Comparison of ENCODE assay signal across 1 cellular context in the genomic region with DNA sequence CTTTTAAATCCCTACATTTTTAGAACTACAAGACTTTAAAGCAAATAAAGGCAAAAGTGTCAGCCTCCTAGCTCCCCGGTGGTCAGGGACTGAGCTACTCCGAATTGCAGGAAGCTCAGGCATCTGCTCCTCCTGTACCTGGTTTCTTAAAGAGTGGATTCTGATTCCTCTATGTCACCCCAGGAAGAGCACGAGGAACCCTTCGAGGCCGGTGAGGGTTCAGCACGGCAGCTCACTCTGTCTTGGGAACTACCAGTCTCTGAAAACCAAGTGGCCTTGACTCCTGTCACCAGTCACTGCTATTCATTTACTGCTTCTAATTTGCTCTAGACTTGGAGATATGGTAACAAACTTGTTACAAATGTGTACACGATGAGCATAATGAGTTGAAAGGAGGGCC.
TF ChIP-seq lines count a peak whose summit lies in the region.

No MANE protein-coding gene starts in this region.

TF ChIP-seq in IMR-90, 13 proteins besides CTCF, POLR2A, EP300 and RAD21 (continued from another document):
- TF ChIP-seq NFE2L2 (IDR thresholded peaks at IDR 0.05; ENCODE audit: low read depth, low read length) (no peak), SMC3 (IDR thresholded peaks at IDR 0.05; ENCODE audit: low read depth, low read length) (no peak), BHLHE40 (IDR thresholded peaks at IDR 0.05; ENCODE audit: low read depth, low read length) (no peak), MAZ (IDR thresholded peaks at IDR 0.05; ENCODE audit: borderline replicate concordance, low read depth, low read length) (no peak), CHD1 (IDR thresholded peaks at IDR 0.05; ENCODE audit: low read depth, low read length) (no peak), MAFK (IDR thresholded peaks at IDR 0.05; ENCODE audit: low read depth, low read length) (no peak), CEBPB (IDR thresholded peaks at IDR 0.05; ENCODE audit: low read depth, low read length) (no peak)
- TF ChIP-seq, protein P1, sequence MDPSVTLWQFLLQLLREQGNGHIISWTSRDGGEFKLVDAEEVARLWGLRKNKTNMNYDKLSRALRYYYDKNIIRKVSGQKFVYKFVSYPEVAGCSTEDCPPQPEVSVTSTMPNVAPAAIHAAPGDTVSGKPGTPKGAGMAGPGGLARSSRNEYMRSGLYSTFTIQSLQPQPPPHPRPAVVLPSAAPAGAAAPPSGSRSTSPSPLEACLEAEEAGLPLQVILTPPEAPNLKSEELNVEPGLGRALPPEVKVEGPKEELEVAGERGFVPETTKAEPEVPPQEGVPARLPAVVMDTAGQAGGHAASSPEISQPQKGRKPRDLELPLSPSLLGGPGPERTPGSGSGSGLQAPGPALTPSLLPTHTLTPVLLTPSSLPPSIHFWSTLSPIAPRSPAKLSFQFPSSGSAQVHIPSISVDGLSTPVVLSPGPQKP (IDR thresholded peaks at IDR 0.05; ENCODE audit: borderline replicate concordance, low read depth, low read length), result no peak
TF ChIP-seq in IMR-90: peak in this region for 0.
